In genomic region chrX:129777218-129777768, GRCh38 we compare ENCODE assay signal across 8 cellular contexts. TPM values are rescaled to one million over a fixed set of nuclear protein-coding genes. Genes with fewer than 3 reads are reported as not detected.
DNase-seq lines count a peak whose midpoint lies in the region; ATAC-seq and TF ChIP-seq lines count a peak whose summit lies in the region.

No MANE protein-coding gene starts in this region.

- H3K4me3 ChIP-seq in Peyer's patch, result peak overlapping the region in 3 of 4 donors; percentile 3 to 26 (median 22)
- H3K4me3 ChIP-seq in thyroid gland (replicated peaks in 1 of 3), result no peak overlapping the region

- H3K4me3 Mint-ChIP-seq in memory B cell, result peak overlapping the region; percentile 94

- H3K27ac ChIP-seq in Peyer's patch (peak overlapping the region; percentile 79 to 92 (median 80)), thyroid gland (peak overlapping the region in 1 of 3 donors; percentile 27)

- TF ChIP-seq POLR2A in Peyer's patch (IDR thresholded peaks at IDR 0.05), result peak in 1 of 2 donors; percentile 10
- TF ChIP-seq POLR2A in thyroid gland (IDR thresholded peaks at IDR 0.05), result no peak

- no peaks in the 10 kb centered on the region for H3K27me3 Mint-ChIP-seq in memory B cell

- H3K36me3 Mint-ChIP-seq in memory B cell, result peaks cover 8% of the 10 kb centered on the region

- H3K27me3 ChIP-seq in Peyer's patch (no peaks in the 10 kb centered on the region), thyroid gland (no peaks in the 10 kb centered on the region)

- H3K4me1 Mint-ChIP-seq in memory B cell, result peaks cover 35% of the 10 kb centered on the region

- TF ChIP-seq CTCF in Peyer's patch (IDR thresholded peaks at IDR 0.05), result no peak
- no peak for TF ChIP-seq CTCF in thyroid gland (IDR thresholded peaks at IDR 0.05)

- intact Hi-C loops in thyroid gland (cut with DNase I), result no loop called here

- peak overlapping the region; percentile 98 for H3K27ac Mint-ChIP-seq in memory B cell

- 43 to 55% methylated on average over 9 to 23 of the region's 27 CpGs for WGBS in thyroid gland, 2 donors

- ATAC-seq in HG02623 (IDR thresholded peaks at IDR 0.05; ENCODE audit: unreplicated experiment) (peak; percentile 20), memory B cell (ENCODE audit: low read depth) (peak; percentile 35), HG03469 (IDR thresholded peaks at IDR 0.05; ENCODE audit: unreplicated experiment) (no peak)

- H3K9me3 Mint-ChIP-seq in memory B cell, result no peaks in the 10 kb centered on the region

- H3K36me3 ChIP-seq in Peyer's patch (no peaks in the 10 kb centered on the region), thyroid gland (no peaks in the 10 kb centered on the region)

- peaks cover 0 to 11% (median 8%) of the 10 kb centered on the region in 4 donors for H3K4me1 ChIP-seq in Peyer's patch
- no peaks in the 10 kb centered on the region for H3K4me1 ChIP-seq in thyroid gland

- H3K9me3 ChIP-seq in Peyer's patch, result no peaks in the 10 kb centered on the region
- H3K9me3 ChIP-seq in thyroid gland, result no peaks in the 10 kb centered on the region

- DNase-seq in DMS53 (lab: John Stamatoyannopoulos, UW), result peak; percentile 90
- DNase-seq in Peyer's patch, result peak; percentile 71 to 91 (median 79)
- DNase-seq in activated naive CD4-positive, alpha-beta T cell treated with Interleukin-2 at 50 U/mL for 16 hours, result peak; percentile 73
- peak in 1 of 2 donors; percentile 58 for DNase-seq in memory B cell (ENCODE audit: low spot score in 2 of 2)
- peak; percentile 13 to 25 for DNase-seq in thyroid gland
- no peak for DNase-seq in retina

RNA-seq across cellular contexts. Expression of gene SASH3, which starts 2.5 kb away (rescaled TPM):
- total RNA-seq in Peyer's patch (10 to 100 TPM in 1 of 4 donors, 1 to 10 TPM in 3; 2.2 to 45.4 (median 7.7) TPM), thyroid gland (1 to 10 TPM; 1.8 to 7.3 (median 3.0) TPM)

RNA-seq across cellular contexts. Expression of gene XPNPEP2, which starts 38.5 kb away (rescaled TPM):
- total RNA-seq in Peyer's patch (100 to 1,000 TPM in 3 of 4 donors, 1 to 10 TPM in 1; 5.8 to 875 (median 803) TPM), thyroid gland (1 to 10 TPM in 3 of 4 donors, under 1 TPM in 1; 0.88 to 2.5 (median 1.8) TPM)

Comparison
In these comparisons a context has a peak if more than half of its experiments do, and no peak if none do; other contexts are left out.
1. H3K4me3 ChIP-seq: peak in Peyer's patch (3 of 4); none in thyroid gland (0 of 3).